ENCODE assay signal across 8 cellular contexts in the genomic region with DNA sequence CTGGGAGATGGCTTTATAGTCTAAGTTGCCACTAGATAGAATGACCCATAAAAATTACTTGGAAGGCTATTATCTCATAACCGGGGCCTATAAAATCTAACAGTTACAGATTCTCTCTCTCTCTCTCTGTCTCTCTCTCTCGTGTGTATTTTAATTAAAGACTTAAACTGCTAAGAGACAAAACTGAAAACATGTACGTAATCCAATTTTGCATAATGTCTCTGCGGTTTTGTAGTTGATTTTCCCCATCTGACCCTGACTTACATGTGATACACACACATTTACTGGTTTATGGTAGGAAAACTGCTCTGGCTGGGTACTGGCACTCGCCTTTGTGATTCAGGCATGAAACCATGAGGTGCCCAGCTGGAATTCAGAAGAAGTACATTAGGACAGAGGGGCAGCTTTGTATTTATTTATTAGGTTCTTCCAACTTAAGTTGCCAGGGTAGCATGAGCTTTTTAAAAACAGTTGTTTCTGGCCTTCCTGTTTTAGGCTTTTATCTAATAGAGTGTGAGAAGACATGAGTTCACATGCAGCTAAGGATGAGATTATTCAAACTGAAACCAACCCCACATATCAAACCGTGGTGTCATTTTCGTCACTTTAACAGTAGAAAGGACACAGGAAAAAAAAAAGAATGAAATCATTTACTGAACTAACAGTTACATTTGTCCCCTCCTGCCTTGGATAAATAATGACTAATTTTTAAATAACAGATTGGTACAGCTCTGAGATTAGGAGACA.
DNase-seq lines count a peak whose midpoint lies in the region; ATAC-seq, FAIRE-seq and TF ChIP-seq lines count a peak whose summit lies in the region.

No MANE protein-coding gene starts in this region.

- peaks cover 55% of the 10 kb centered on the region for H3K4me1 Mint-ChIP-seq in T-helper 2 cell treated with Interferon-gamma antibody and Interleukin-4, amounts not matched to agents 5 μg/mL and 100 μg/mL, for 36 hours (ENCODE audit: low read depth)

- peak overlapping the region; percentile 57 for H3K4me2 ChIP-seq in A549

- ATAC-seq in A549 (no peak), GM18907 (IDR thresholded peaks at IDR 0.05; ENCODE audit: unreplicated experiment) (peak; percentile 73), HG03060 (IDR thresholded peaks at IDR 0.05; ENCODE audit: low read depth, unreplicated experiment) (peak; percentile 49), esophagus mucosa (peak; percentile 41)

- H3K4me1 ChIP-seq in A549, result peaks cover 7% of the 10 kb centered on the region; the same call in 2 of the 3 replicates

- H3K4me3 Mint-ChIP-seq in T-helper 2 cell treated with Interferon-gamma antibody and Interleukin-4, amounts not matched to agents 5 μg/mL and 100 μg/mL, for 36 hours, result peak overlapping the region; percentile 75

- no peak for TF ChIP-seq EP300 in A549 (IDR thresholded peaks at IDR 0.05)

- CTCF ChIA-PET in A549 (lab: Yijun Ruan, JAX), result interaction anchor here (0.8 to 1.4 kb wide), 2 partner anchors 18 to 88 kb away, joined by 3 to 4 read pairs; no protein-coding TSS in a partner anchor

- H3K9me3 Mint-ChIP-seq in T-helper 2 cell treated with Interferon-gamma antibody and Interleukin-4, amounts not matched to agents 5 μg/mL and 100 μg/mL, for 36 hours, result no peaks in the 10 kb centered on the region

- H3K4me3 ChIP-seq in A549, result no peak overlapping the region

- FAIRE-seq in A549 (lab: Jason Lieb, UNC), result no peak

- H3K9me3 ChIP-seq in A549, result no peaks in the 10 kb centered on the region

- H3K27me3 Mint-ChIP-seq in T-helper 2 cell treated with Interferon-gamma antibody and Interleukin-4, amounts not matched to agents 5 μg/mL and 100 μg/mL, for 36 hours (ENCODE audit: low read depth), result no peaks in the 10 kb centered on the region

- H3K27ac Mint-ChIP-seq in T-helper 2 cell treated with Interferon-gamma antibody and Interleukin-4, amounts not matched to agents 5 μg/mL and 100 μg/mL, for 36 hours, result peak overlapping the region; percentile 99

- peaks cover 15% of the 10 kb centered on the region for H3K36me3 Mint-ChIP-seq in T-helper 2 cell treated with Interferon-gamma antibody and Interleukin-4, amounts not matched to agents 5 μg/mL and 100 μg/mL, for 36 hours (ENCODE audit: low read depth)

- TF ChIP-seq POLR2A in A549 (IDR thresholded peaks at IDR 0.05; ENCODE audit: low read length), result no peak

- TF ChIP-seq RAD21 in A549 (conservative IDR thresholded peaks at IDR 0.05 in 1 of 2, IDR thresholded peaks at IDR 0.05 in 1 of 2), result no peak

- H3K27ac ChIP-seq in A549, result no peak overlapping the region

- TF ChIP-seq CTCF in A549 (IDR thresholded peaks at IDR 0.05), result no peak

- 63% methylated on average over 7 of the region's 7 CpGs for WGBS in A549 (ENCODE audit: missing lambda C conversion rate)

- POLR2A ChIA-PET in A549 (lab: Yijun Ruan, JAX), result no interaction called here

- DNase-seq in A549 (ENCODE audit: low read depth in 1 of 2, low spot score in 1 of 2) (no peak), NCI-H1092 treated with DMSO at 0.1 percent for 48 hours (lab: John Stamatoyannopoulos, UW) (no peak), A172 (ENCODE audit: low spot score) (no peak)
- DNase-seq in T-helper 2 cell treated with Interferon-gamma antibody and Interleukin-4, amounts not matched to agents 5 μg/mL and 100 μg/mL, for 36 hours (ENCODE audit: low spot score), result peak; percentile 71
- peak; percentile 71 for DNase-seq in stimulated activated CD4-positive, alpha-beta T cell treated with anti-CD3 and anti-CD28 coated beads, Interleukin-4, amount 100 ng/mL, for 24 hours

TF ChIP-seq in A549, 52 proteins besides CTCF, POLR2A, EP300 and RAD21:
- no peak for TF ChIP-seq JUN (IDR thresholded peaks at IDR 0.05)
- TF ChIP-seq ZSCAN20 (CRISPR knock-in tag; IDR thresholded peaks at IDR 0.05), result no peak
- TF ChIP-seq CBX2 (IDR thresholded peaks at IDR 0.05; ENCODE audit: borderline replicate concordance, low read depth), result no peak
- TF ChIP-seq, protein P1, sequence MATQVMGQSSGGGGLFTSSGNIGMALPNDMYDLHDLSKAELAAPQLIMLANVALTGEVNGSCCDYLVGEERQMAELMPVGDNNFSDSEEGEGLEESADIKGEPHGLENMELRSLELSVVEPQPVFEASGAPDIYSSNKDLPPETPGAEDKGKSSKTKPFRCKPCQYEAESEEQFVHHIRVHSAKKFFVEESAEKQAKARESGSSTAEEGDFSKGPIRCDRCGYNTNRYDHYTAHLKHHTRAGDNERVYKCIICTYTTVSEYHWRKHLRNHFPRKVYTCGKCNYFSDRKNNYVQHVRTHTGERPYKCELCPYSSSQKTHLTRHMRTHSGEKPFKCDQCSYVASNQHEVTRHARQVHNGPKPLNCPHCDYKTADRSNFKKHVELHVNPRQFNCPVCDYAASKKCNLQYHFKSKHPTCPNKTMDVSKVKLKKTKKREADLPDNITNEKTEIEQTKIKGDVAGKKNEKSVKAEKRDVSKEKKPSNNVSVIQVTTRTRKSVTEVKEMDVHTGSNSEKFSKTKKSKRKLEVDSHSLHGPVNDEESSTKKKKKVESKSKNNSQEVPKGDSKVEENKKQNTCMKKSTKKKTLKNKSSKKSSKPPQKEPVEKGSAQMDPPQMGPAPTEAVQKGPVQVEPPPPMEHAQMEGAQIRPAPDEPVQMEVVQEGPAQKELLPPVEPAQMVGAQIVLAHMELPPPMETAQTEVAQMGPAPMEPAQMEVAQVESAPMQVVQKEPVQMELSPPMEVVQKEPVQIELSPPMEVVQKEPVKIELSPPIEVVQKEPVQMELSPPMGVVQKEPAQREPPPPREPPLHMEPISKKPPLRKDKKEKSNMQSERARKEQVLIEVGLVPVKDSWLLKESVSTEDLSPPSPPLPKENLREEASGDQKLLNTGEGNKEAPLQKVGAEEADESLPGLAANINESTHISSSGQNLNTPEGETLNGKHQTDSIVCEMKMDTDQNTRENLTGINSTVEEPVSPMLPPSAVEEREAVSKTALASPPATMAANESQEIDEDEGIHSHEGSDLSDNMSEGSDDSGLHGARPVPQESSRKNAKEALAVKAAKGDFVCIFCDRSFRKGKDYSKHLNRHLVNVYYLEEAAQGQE (IDR thresholded peaks at IDR 0.05), result no peak
- TF ChIP-seq TP53 (CRISPR knock-in tag; IDR thresholded peaks at IDR 0.05), result no peak
- TF ChIP-seq NPAS2 (CRISPR knock-in tag; IDR thresholded peaks at IDR 0.05; ENCODE audit: borderline replicate concordance), result no peak
- no peak for TF ChIP-seq ZFP36 (IDR thresholded peaks at IDR 0.05; ENCODE audit: borderline replicate concordance, partially characterized antibody)
- no peak for TF ChIP-seq FOSB (CRISPR knock-in tag; IDR thresholded peaks at IDR 0.05)
- TF ChIP-seq ZC3H11A (IDR thresholded peaks at IDR 0.05), result no peak
- TF ChIP-seq, protein P2, sequence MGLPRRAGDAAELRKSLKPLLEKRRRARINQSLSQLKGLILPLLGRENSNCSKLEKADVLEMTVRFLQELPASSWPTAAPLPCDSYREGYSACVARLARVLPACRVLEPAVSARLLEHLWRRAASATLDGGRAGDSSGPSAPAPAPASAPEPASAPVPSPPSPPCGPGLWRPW (IDR thresholded peaks at IDR 0.05), result no peak
- no peak for TF ChIP-seq RFX5 (IDR thresholded peaks at IDR 0.05)
- no peak for TF ChIP-seq RARB (CRISPR knock-in tag; IDR thresholded peaks at IDR 0.05)
- no peak for TF ChIP-seq JUNB (IDR thresholded peaks at IDR 0.05)
TF ChIP-seq in A549: peak in this region for 0.

Comparison
In these comparisons a context has a peak if more than half of its experiments do, and no peak if none do; other contexts are left out.
1. ATAC-seq: peak in GM18907 (single experiment), HG03060 (single experiment) and esophagus mucosa (single experiment); none in A549 (0 of 2).
2. DNase-seq: peak in T-helper 2 cell treated with Interferon-gamma antibody and Interleukin-4, amounts not matched to agents 5 μg/mL and 100 μg/mL, for 36 hours (single experiment) and stimulated activated CD4-positive, alpha-beta T cell treated with anti-CD3 and anti-CD28 coated beads, Interleukin-4, amount 100 ng/mL, for 24 hours (single experiment); none in A549 (0 of 2), NCI-H1092 treated with DMSO at 0.1 percent for 48 hours (single experiment) and A172 (single experiment).